20 cellular contexts compared by ENCODE assay signal in the genomic region with DNA sequence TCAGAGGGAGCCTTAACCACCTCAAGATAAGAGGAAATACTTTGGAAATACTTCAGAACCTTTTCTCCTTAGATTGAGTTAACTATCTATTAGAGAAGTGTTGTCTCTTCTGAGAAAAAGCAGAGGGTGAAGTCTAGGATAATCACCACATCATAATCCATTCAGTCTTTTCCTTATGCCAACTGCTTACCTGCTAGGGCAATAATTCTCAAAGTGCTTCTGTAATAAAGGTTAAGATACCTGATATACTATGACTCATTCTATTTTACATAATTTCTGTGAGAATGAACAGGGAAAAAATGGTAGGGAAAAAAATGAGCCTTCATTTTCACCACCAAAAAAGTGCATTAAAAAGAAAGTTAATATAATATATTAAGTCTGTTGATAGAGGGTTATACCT.
A peak's percentile ranks its signal among the peaks of the same experiment; 100 is the strongest.
DNase-seq lines count a peak whose midpoint lies in the region; ATAC-seq, FAIRE-seq and TF ChIP-seq lines count a peak whose summit lies in the region.
"Had no signal": no experiment of that assay in that cellular context is flagged by ENCODE, and none has a peak within 500 bp of the region (broad histone marks: within the 10 kb centered on the region; RNA-seq: fewer than 3 reads in every experiment).

No MANE protein-coding gene starts in this region.

- no peak for TF ChIP-seq CTCF in bronchial epithelial cell (IDR thresholded peaks at IDR 0.05; ENCODE audit: insufficient read depth, low read length, severe bottlenecking)

- FAIRE-seq in bronchial epithelial cell (lab: Jason Lieb, UNC), result no peak
- FAIRE-seq: GM12891 had no signal

- no peak overlapping the region for H3K4me3 ChIP-seq in bronchial epithelial cell (ENCODE audit: low read depth, low read length)
- H3K4me3 ChIP-seq: BLaER1 treated with 17β-estradiol and CSF1 and Interleukin-3, amounts not matched to agents 10 nM and 100 nM; GM23248; HAP-1 had no signal

- ATAC-seq in left colon (peak; percentile 97), HG02678 (IDR thresholded peaks at IDR 0.05; ENCODE audit: unreplicated experiment) (no peak), GM21825 (IDR thresholded peaks at IDR 0.05; ENCODE audit: unreplicated experiment) (no peak)
- ATAC-seq: SK-N-SH treated with all-trans-retinoic acid at 6 μM for 48 hours had no signal

- intact Hi-C loops in left colon (cut with DNase I, micrococcal nuclease), result no loop called here

- H3K36me3 ChIP-seq in bronchial epithelial cell (ENCODE audit: control insufficient read depth, insufficient read depth, low read length), result no peaks in the 10 kb centered on the region
- H3K36me3 ChIP-seq: BLaER1 treated with 17β-estradiol and CSF1 and Interleukin-3, amounts not matched to agents 10 nM and 100 nM; HAP-1 had no signal

- H3K27me3 ChIP-seq in bronchial epithelial cell (ENCODE audit: control insufficient read depth, insufficient read depth, low read length), result no peaks in the 10 kb centered on the region
- H3K27me3 ChIP-seq: BLaER1 treated with 17β-estradiol and CSF1 and Interleukin-3, amounts not matched to agents 10 nM and 100 nM had no signal

- peak; percentile 32 for DNase-seq in LoVo (ENCODE audit: low spot score)
- DNase-seq in bronchial epithelial cell (ENCODE audit: low read depth), result peak; percentile 61
- DNase-seq in left colon, result no peak
- no peak for DNase-seq in H4 (ENCODE audit: low spot score)
- DNase-seq in cortex of kidney (lab: John Stamatoyannopoulos, UW), result no peak
- DNase-seq: Caco-2; CD4-positive, alpha-beta memory T cell; DMS 273 treated with DMSO at 0.1 percent for 48 hours; GM23248; MV-4-11; NCI-H1105 treated with DMSO at 0.1 percent for 48 hours; NCI-H2029 treated with DMSO at 0.1 percent for 48 hours; NCI-H2171 treated with DMSO at 0.1 percent for 48 hours; NCI-H526 had no signal

Comparison
In these comparisons a context has a peak if more than half of its experiments do, and no peak if none do; other contexts are left out.
1. DNase-seq: peak in LoVo (single experiment) and bronchial epithelial cell (single experiment); none in left colon (0 of 2), H4 (single experiment) and cortex of kidney (single experiment).